In the genomic region with DNA sequence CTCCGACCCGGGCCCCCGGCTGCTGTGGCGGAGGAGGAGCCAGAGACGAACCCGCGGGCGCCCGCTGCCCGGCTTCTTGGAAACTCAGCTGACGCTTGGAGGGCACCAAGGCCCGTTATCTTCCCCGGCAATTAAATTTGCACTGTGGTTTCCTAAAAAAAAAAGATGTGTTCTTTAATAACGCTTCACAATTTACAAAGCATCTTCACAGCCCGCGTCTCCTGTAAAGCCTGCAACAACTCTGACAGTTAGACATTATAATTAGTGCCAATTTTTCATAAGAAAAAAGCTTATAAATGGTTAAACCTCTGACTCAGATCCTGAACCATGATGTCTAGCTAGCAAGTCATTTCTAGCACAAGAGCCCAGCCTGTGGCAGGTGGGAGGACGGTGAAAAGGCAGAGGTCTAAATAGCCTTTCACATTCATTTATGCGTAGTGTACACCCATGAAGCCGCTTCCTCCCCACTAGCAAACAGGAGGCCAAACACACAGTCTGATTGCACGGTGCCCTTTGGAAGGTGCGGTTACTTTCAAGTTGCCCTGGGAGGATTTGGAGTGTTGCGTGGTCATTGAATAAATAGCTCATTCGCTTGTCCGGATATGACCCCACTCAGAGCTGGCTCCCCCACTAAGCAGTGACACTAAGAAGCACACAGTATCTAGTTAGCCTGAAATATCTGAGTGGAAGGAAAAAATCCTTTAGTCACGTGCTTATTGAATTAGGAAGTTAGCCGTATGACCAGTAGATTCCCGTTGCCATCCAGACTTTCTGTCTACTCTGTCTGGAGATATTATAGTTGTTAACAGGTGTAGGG, we compare ENCODE assay signal across 1 cellular context.
TF ChIP-seq lines count a peak whose summit lies in the region.

No MANE protein-coding gene starts in this region.

TF ChIP-seq in HepG2, 621 proteins besides CTCF, POLR2A, EP300 and RAD21 (continued from another document and continues in another):
- TF ChIP-seq, protein P1, sequence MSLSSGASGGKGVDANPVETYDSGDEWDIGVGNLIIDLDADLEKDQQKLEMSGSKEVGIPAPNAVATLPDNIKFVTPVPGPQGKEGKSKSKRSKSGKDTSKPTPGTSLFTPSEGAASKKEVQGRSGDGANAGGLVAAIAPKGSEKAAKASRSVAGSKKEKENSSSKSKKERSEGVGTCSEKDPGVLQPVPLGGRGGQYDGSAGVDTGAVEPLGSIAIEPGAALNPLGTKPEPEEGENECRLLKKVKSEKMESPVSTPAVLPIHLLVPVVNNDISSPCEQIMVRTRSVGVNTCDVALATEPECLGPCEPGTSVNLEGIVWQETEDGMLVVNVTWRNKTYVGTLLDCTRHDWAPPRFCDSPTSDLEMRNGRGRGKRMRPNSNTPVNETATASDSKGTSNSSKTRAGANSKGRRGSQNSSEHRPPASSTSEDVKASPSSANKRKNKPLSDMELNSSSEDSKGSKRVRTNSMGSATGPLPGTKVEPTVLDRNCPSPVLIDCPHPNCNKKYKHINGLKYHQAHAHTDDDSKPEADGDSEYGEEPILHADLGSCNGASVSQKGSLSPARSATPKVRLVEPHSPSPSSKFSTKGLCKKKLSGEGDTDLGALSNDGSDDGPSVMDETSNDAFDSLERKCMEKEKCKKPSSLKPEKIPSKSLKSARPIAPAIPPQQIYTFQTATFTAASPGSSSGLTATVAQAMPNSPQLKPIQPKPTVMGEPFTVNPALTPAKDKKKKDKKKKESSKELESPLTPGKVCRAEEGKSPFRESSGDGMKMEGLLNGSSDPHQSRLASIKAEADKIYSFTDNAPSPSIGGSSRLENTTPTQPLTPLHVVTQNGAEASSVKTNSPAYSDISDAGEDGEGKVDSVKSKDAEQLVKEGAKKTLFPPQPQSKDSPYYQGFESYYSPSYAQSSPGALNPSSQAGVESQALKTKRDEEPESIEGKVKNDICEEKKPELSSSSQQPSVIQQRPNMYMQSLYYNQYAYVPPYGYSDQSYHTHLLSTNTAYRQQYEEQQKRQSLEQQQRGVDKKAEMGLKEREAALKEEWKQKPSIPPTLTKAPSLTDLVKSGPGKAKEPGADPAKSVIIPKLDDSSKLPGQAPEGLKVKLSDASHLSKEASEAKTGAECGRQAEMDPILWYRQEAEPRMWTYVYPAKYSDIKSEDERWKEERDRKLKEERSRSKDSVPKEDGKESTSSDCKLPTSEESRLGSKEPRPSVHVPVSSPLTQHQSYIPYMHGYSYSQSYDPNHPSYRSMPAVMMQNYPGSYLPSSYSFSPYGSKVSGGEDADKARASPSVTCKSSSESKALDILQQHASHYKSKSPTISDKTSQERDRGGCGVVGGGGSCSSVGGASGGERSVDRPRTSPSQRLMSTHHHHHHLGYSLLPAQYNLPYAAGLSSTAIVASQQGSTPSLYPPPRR (CRISPR knock-in tag; IDR thresholded peaks at IDR 0.05; ENCODE audit: borderline replicate concordance) = peak; percentile 98
- TF ChIP-seq ZC3H13 (CRISPR knock-in tag; IDR thresholded peaks at IDR 0.05) (peak; percentile 98), ZBTB37 (CRISPR knock-in tag; IDR thresholded peaks at IDR 0.05) (no peak), REL (CRISPR knock-in tag; conservative IDR thresholded peaks at IDR 0.05) (no peak; the same call in 1 of the 2 replicates), PRDM4 (CRISPR knock-in tag; IDR thresholded peaks at IDR 0.05; ENCODE audit: borderline replicate concordance) (no peak), CHD2 (IDR thresholded peaks at IDR 0.05; ENCODE audit: low read depth, low read length) (no peak; the same call in 1 of the 2 replicates), FOXP1 (IDR thresholded peaks at IDR 0.05) (peak; percentile 69), FOXP1 (CRISPR knock-in tag; IDR thresholded peaks at IDR 0.05) (peak; percentile 98), BCL6 (CRISPR knock-in tag; IDR thresholded peaks at IDR 0.05) (peak; percentile 95), ZNF230 (CRISPR knock-in tag; IDR thresholded peaks at IDR 0.05) (no peak), TCF7 (IDR thresholded peaks at IDR 0.05; ENCODE audit: low read depth) (peak; percentile 98), SMAD1 (CRISPR knock-in tag; IDR thresholded peaks at IDR 0.05; ENCODE audit: borderline replicate concordance, low read depth) (no peak), MYC (CRISPR knock-in tag; IDR thresholded peaks at IDR 0.05; ENCODE audit: borderline replicate concordance) (peak; percentile 91), ZNF616 (CRISPR knock-in tag; IDR thresholded peaks at IDR 0.05; ENCODE audit: low read depth) (no peak; the same call in 1 of the 2 replicates), ZNF335 (CRISPR knock-in tag; IDR thresholded peaks at IDR 0.05) (peak; percentile 78; the same call in 1 of the 2 replicates), DR1 (CRISPR knock-in tag; IDR thresholded peaks at IDR 0.05) (peak; percentile 89), ZNF24 (IDR thresholded peaks at IDR 0.05) (no peak), NFYB (CRISPR knock-in tag; IDR thresholded peaks at IDR 0.05) (no peak), ZNF451 (CRISPR knock-in tag; IDR thresholded peaks at IDR 0.05) (0 out of 2 replicates have a peak, but pooled peaks have one; percentile 52), EED (CRISPR knock-in tag; IDR thresholded peaks at IDR 0.05) (no peak), ZNF280B (CRISPR knock-in tag; IDR thresholded peaks at IDR 0.05; ENCODE audit: borderline replicate concordance) (no peak), ZNF224 (CRISPR knock-in tag; IDR thresholded peaks at IDR 0.05) (no peak; the same call in 1 of the 2 replicates), SNAPC2 (CRISPR knock-in tag; IDR thresholded peaks at IDR 0.05) (peak; percentile 57; the same call in 1 of the 2 replicates), HMGA1 (CRISPR knock-in tag; conservative IDR thresholded peaks at IDR 0.05) (no peak), NONO (IDR thresholded peaks at IDR 0.05) (no peak), NONO (CRISPR knock-in tag; conservative IDR thresholded peaks at IDR 0.05) (peak; percentile 97), DMTF1 (CRISPR knock-in tag; IDR thresholded peaks at IDR 0.05) (no peak), KDM5B (CRISPR knock-in tag; IDR thresholded peaks at IDR 0.05; ENCODE audit: borderline replicate concordance) (no peak), ZFP41 (CRISPR knock-in tag; IDR thresholded peaks at IDR 0.05; ENCODE audit: borderline replicate concordance) (no peak), ZNF251 (CRISPR knock-in tag; IDR thresholded peaks at IDR 0.05) (no peak), PREB (CRISPR knock-in tag; IDR thresholded peaks at IDR 0.05) (no peak), MAFF (IDR thresholded peaks at IDR 0.05; ENCODE audit: low read depth, low read length) (0 out of 2 replicates have a peak, but pooled peaks have one; percentile 42), WIZ (CRISPR knock-in tag; IDR thresholded peaks at IDR 0.05) (no peak; the same call in 1 of the 2 replicates), HES4 (CRISPR knock-in tag; IDR thresholded peaks at IDR 0.05; ENCODE audit: borderline replicate concordance) (no peak), CBX1 (IDR thresholded peaks at IDR 0.05; ENCODE audit: low read depth) (no peak), ZNF660 (CRISPR knock-in tag; IDR thresholded peaks at IDR 0.05; ENCODE audit: borderline replicate concordance, low read depth) (no peak), GATAD1 (CRISPR knock-in tag; IDR thresholded peaks at IDR 0.05) (peak; percentile 74), BATF2 (CRISPR knock-in tag; IDR thresholded peaks at IDR 0.05) (peak; percentile 90; the same call in 1 of the 2 replicates)
- TF ChIP-seq, protein P2, sequence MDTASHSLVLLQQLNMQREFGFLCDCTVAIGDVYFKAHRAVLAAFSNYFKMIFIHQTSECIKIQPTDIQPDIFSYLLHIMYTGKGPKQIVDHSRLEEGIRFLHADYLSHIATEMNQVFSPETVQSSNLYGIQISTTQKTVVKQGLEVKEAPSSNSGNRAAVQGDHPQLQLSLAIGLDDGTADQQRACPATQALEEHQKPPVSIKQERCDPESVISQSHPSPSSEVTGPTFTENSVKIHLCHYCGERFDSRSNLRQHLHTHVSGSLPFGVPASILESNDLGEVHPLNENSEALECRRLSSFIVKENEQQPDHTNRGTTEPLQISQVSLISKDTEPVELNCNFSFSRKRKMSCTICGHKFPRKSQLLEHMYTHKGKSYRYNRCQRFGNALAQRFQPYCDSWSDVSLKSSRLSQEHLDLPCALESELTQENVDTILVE (CRISPR knock-in tag; IDR thresholded peaks at IDR 0.05) = peak; percentile 90
- TF ChIP-seq, protein P3, sequence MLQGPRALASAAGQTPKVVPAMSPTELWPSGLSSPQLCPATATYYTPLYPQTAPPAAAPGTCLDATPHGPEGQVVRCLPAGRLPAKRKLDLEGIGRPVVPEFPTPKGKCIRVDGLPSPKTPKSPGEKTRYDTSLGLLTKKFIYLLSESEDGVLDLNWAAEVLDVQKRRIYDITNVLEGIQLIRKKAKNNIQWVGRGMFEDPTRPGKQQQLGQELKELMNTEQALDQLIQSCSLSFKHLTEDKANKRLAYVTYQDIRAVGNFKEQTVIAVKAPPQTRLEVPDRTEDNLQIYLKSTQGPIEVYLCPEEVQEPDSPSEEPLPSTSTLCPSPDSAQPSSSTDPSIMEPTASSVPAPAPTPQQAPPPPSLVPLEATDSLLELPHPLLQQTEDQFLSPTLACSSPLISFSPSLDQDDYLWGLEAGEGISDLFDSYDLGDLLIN (CRISPR knock-in tag; IDR thresholded peaks at IDR 0.05; ENCODE audit: borderline replicate concordance) = no peak
- TF ChIP-seq, protein P4, sequence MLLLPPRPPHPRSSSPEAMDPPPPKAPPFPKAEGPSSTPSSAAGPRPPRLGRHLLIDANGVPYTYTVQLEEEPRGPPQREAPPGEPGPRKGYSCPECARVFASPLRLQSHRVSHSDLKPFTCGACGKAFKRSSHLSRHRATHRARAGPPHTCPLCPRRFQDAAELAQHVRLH (CRISPR knock-in tag; IDR thresholded peaks at IDR 0.05; ENCODE audit: borderline replicate concordance, low read depth) = no peak
